In genomic region chr2:182668671-182669070, GRCh38 we compare ENCODE assay signal across 10 cellular contexts. TPM values are rescaled to one million over a fixed set of nuclear protein-coding genes. Genes with fewer than 3 reads are reported as not detected.
A peak's percentile ranks its signal among the peaks of the same experiment; 100 is the strongest.
DNase-seq lines count a peak whose midpoint lies in the region; ATAC-seq, FAIRE-seq and TF ChIP-seq lines count a peak whose summit lies in the region.
"Had no signal": no experiment of that assay in that cellular context is flagged by ENCODE, and none has a peak within 500 bp of the region (broad histone marks: within the 10 kb centered on the region; RNA-seq: fewer than 3 reads in every experiment).

No MANE protein-coding gene starts in this region.

- H2BK120ac ChIP-seq in H1 (replicated peaks; ENCODE audit: low read depth, low read length) = no peak overlapping the region

- no peak for TF ChIP-seq CTCF in H1 (IDR thresholded peaks at IDR 0.05; ENCODE audit: control extremely low read depth in 1 of 3, insufficient read depth in 1 of 3, low read depth in 1 of 3, low read length in 3 of 3)
- TF ChIP-seq CTCF in upper lobe of left lung (IDR thresholded peaks at IDR 0.05) = no peak
- no peak for TF ChIP-seq CTCF in coronary artery (IDR thresholded peaks at IDR 0.05)

- CTCF ChIA-PET in H1 (lab: Charles Lee; ENCODE audit: partially characterized antibody) = interaction anchor here (0.9 to 2.5 kb wide), 8 partner anchors 8 to 482 kb away, joined by 3 to 9 read pairs (median 3); no protein-coding TSS in a partner anchor

- no peak overlapping the region for H3K23ac ChIP-seq in H1 (ENCODE audit: insufficient read length)

- peak; percentile 20 for DNase-seq in LoVo (ENCODE audit: low spot score)
- DNase-seq in NCI-H510A treated with DMSO at 0.1 percent for 48 hours (lab: John Stamatoyannopoulos, UW) = peak; percentile 100
- DNase-seq in H1 (ENCODE audit: low read depth in 1 of 2, low spot score in 2 of 2) = no peak
- peak; percentile 5 to 21 for DNase-seq in upper lobe of left lung
- no peak for DNase-seq in effector memory CD8-positive, alpha-beta T cell
- no peak for DNase-seq in coronary artery (ENCODE audit: low spot score)
- DNase-seq: activated CD4-positive, alpha-beta T cell treated with anti-CD3 and anti-CD28 coated beads for 36 hours; activated naive CD8-positive, alpha-beta T cell treated with anti-CD3 and anti-CD28 coated beads, Interleukin-2, amount 50 U/mL, for 24 hours; foreskin fibroblast had no signal

- H3K9ac ChIP-seq in H1 (replicated peaks in 1 of 4; ENCODE audit: extremely low read depth in 1 of 4, low read depth in 3 of 4, low read length in 3 of 4) = no peak overlapping the region

- H2BK15ac ChIP-seq in H1 (ENCODE audit: low read length) = no peak overlapping the region

- ATAC-seq in upper lobe of left lung (ENCODE audit: low FRiP score in 2 of 2) = peak; percentile 36 to 68
- ATAC-seq in effector memory CD8-positive, alpha-beta T cell (replicated peaks) = no peak
- ATAC-seq in GM19452 (IDR thresholded peaks at IDR 0.05; ENCODE audit: unreplicated experiment) = no peak
- ATAC-seq: activated CD4-positive, alpha-beta T cell treated with anti-CD3 and anti-CD28 coated beads for 36 hours; activated naive CD8-positive, alpha-beta T cell treated with anti-CD3 and anti-CD28 coated beads, Interleukin-2, amount 50 U/mL, for 24 hours had no signal

- H3K4me3 ChIP-seq in H1 (ENCODE audit: extremely low read depth in 1 of 4, insufficient read depth in 2 of 4, low read depth in 3 of 4, low read length in 4 of 4) (no peak overlapping the region), upper lobe of left lung (no peak overlapping the region), coronary artery (no peak overlapping the region)

- H2AK5ac ChIP-seq in H1 (ENCODE audit: low read depth, low read length) = no peak overlapping the region

- TF ChIP-seq RAD21 in H1 (IDR thresholded peaks at IDR 0.05 in 1 of 2, conservative IDR thresholded peaks at IDR 0.05 in 1 of 2; ENCODE audit: low read depth in 2 of 2, low read length in 2 of 2) = no peak

- FAIRE-seq in H1 (lab: Jason Lieb, UNC) = no peak

- no peaks in the 10 kb centered on the region for H3K4me1 Mint-ChIP-seq in effector memory CD8-positive, alpha-beta T cell (ENCODE audit: low read depth in 2 of 2)

- H3K18ac ChIP-seq in H1 (ENCODE audit: extremely low read depth, low read length) = no peak overlapping the region

- H3K79me1 ChIP-seq in H1 (ENCODE audit: low read depth, low read length) = no peaks in the 10 kb centered on the region

- 81% methylated on average over 6 of the region's 6 CpGs; no CpG with 5 or more reads in 1 of the 2 experiments for WGBS in H1 (ENCODE audit: extremely low coverage in 1 of 2, insufficient coverage in 1 of 2, insufficient read length in 1 of 2, insufficient replicate concordance in 2 of 2, low coverage in 1 of 2, low lambda C conversion rate in 2 of 2, missing lambda C conversion rate in 1 of 2), 2 experiments
- 51 to 56% methylated on average over 6 of the region's 6 CpGs for WGBS in upper lobe of left lung, 2 donors

- H3K27me3 ChIP-seq in H1 (replicated peaks in 1 of 4; ENCODE audit: control insufficient read depth in 3 of 4, extremely low read depth in 1 of 4, insufficient read depth in 3 of 4, low read length in 3 of 4) = no peaks in the 10 kb centered on the region
- no peaks in the 10 kb centered on the region for H3K27me3 ChIP-seq in upper lobe of left lung

- H2AFZ ChIP-seq in H1 (ENCODE audit: low read length) = peak overlapping the region; percentile 79; the same call in 1 of the 2 replicates

- no peaks in the 10 kb centered on the region for H3K36me3 Mint-ChIP-seq in effector memory CD8-positive, alpha-beta T cell (ENCODE audit: insufficient read depth)

- H3K27me3 Mint-ChIP-seq in effector memory CD8-positive, alpha-beta T cell = peaks cover 0 to 6% of the 10 kb centered on the region in 2 donors
- H3K27me3 Mint-ChIP-seq: activated naive CD8-positive, alpha-beta T cell treated with anti-CD3 and anti-CD28 coated beads, Interleukin-2, amount 50 U/mL, for 24 hours had no signal

- H4K8ac ChIP-seq in H1 (ENCODE audit: extremely low read depth, insufficient read depth, low read length) = no peak overlapping the region

- no peak overlapping the region for H3K14ac ChIP-seq in H1 (ENCODE audit: insufficient read length)

- no peak for TF ChIP-seq EP300 in H1 (IDR thresholded peaks at IDR 0.05; ENCODE audit: borderline replicate concordance in 1 of 2, low read depth in 2 of 2, low read length in 2 of 2)
- no peak for TF ChIP-seq EP300 in upper lobe of left lung (IDR thresholded peaks at IDR 0.05)

- H2BK20ac ChIP-seq in H1 (ENCODE audit: low read length) = no peak overlapping the region

- H3K27ac ChIP-seq in H1 (ENCODE audit: low read depth, low read length) = no peak overlapping the region
- no peak overlapping the region for H3K27ac ChIP-seq in upper lobe of left lung
- H3K27ac ChIP-seq in coronary artery = no peak overlapping the region

- TF ChIP-seq POLR2A in H1 (IDR thresholded peaks at IDR 0.05; ENCODE audit: control extremely low read depth in 1 of 2, low read depth in 2 of 2, low read length in 2 of 2) = no peak
- no peak for TF ChIP-seq POLR2A in upper lobe of left lung (IDR thresholded peaks at IDR 0.05)

- no peaks in the 10 kb centered on the region for H4K20me1 ChIP-seq in H1 (replicated peaks in 1 of 2; ENCODE audit: control insufficient read depth in 1 of 2, insufficient read depth in 2 of 2, low read length in 2 of 2)

- no peaks in the 10 kb centered on the region for H3K4me1 ChIP-seq in H1 (replicated peaks in 1 of 4; ENCODE audit: control insufficient read depth in 3 of 4, insufficient read depth in 4 of 4, low read length in 3 of 4)
- H3K4me1 ChIP-seq in upper lobe of left lung = peaks cover 0 to 5% (median 0%) of the 10 kb centered on the region in 4 donors

- H3K23me2 ChIP-seq in H1 (ENCODE audit: low read depth, low read length) = no peaks in the 10 kb centered on the region

- no peak overlapping the region for H3K56ac ChIP-seq in H1 (replicated peaks; ENCODE audit: insufficient read length, low read depth, low read length)

- no peak overlapping the region for H3K4me3 Mint-ChIP-seq in effector memory CD8-positive, alpha-beta T cell
- H3K4me3 Mint-ChIP-seq: activated CD4-positive, alpha-beta T cell treated with anti-CD3 and anti-CD28 coated beads for 36 hours; activated naive CD8-positive, alpha-beta T cell treated with anti-CD3 and anti-CD28 coated beads, Interleukin-2, amount 50 U/mL, for 24 hours had no signal

- H3K4me2 ChIP-seq in H1 (ENCODE audit: insufficient read depth in 1 of 2, low read depth in 2 of 2, low read length in 2 of 2) = no peak overlapping the region

- H3K27ac Mint-ChIP-seq in effector memory CD8-positive, alpha-beta T cell = no peak overlapping the region
- H3K27ac Mint-ChIP-seq: activated CD4-positive, alpha-beta T cell treated with anti-CD3 and anti-CD28 coated beads for 36 hours; activated naive CD8-positive, alpha-beta T cell treated with anti-CD3 and anti-CD28 coated beads, Interleukin-2, amount 50 U/mL, for 24 hours had no signal

- H3K79me2 ChIP-seq in H1 (ENCODE audit: control insufficient read depth in 1 of 2, insufficient read depth in 2 of 2, low read length in 2 of 2) = no peaks in the 10 kb centered on the region

- no peak overlapping the region for H3K4ac ChIP-seq in H1 (replicated peaks; ENCODE audit: insufficient read length, low read depth, low read length)

- H3K9me3 Mint-ChIP-seq in effector memory CD8-positive, alpha-beta T cell = no peaks in the 10 kb centered on the region
- H3K9me3 Mint-ChIP-seq: activated naive CD8-positive, alpha-beta T cell treated with anti-CD3 and anti-CD28 coated beads, Interleukin-2, amount 50 U/mL, for 24 hours had no signal

- POLR2A ChIA-PET in H1 (lab: Charles Lee; ENCODE audit: partially characterized antibody) = no interaction called here

- H3K36me3 ChIP-seq in H1 (ENCODE audit: control insufficient read depth in 2 of 4, insufficient read depth in 4 of 4, low read length in 3 of 4) (no peaks in the 10 kb centered on the region), upper lobe of left lung (no peaks in the 10 kb centered on the region)

- H3K9me3 ChIP-seq in H1 (ENCODE audit: insufficient read depth in 2 of 2, low read depth in 1 of 2, low read length in 1 of 2) = no peaks in the 10 kb centered on the region
- H3K9me3 ChIP-seq in upper lobe of left lung = no peaks in the 10 kb centered on the region

- no peak overlapping the region for H2BK12ac ChIP-seq in H1 (ENCODE audit: low read depth, low read length)

- no peak overlapping the region for H2BK5ac ChIP-seq in H1 (ENCODE audit: low read depth, low read length)

- no peak overlapping the region for H4K5ac ChIP-seq in H1 (ENCODE audit: insufficient read length, low read depth, low read length)

- no peak overlapping the region for H4K91ac ChIP-seq in H1 (replicated peaks; ENCODE audit: insufficient read length, low read length)

TF ChIP-seq in H1, 55 proteins besides CTCF, POLR2A, EP300 and RAD21:
- TF ChIP-seq BRCA1 (IDR thresholded peaks at IDR 0.05; ENCODE audit: low read depth, low read length) (no peak), KDM4A (IDR thresholded peaks at IDR 0.05; ENCODE audit: low read depth, low read length, severe bottlenecking) (no peak), EGR1 (IDR thresholded peaks at IDR 0.05; ENCODE audit: borderline replicate concordance, low read depth, low read length) (no peak), SRF (IDR thresholded peaks at IDR 0.05; ENCODE audit: low read depth, low read length) (no peak), CREB1 (IDR thresholded peaks at IDR 0.05) (no peak), RXRA (IDR thresholded peaks at IDR 0.05; ENCODE audit: insufficient read depth, low read depth, low read length) (no peak)
TF ChIP-seq in H1: peak in this region for 0.

RNA-seq across cellular contexts. Expression of gene DNAJC10, which starts 47.4 kb away (rescaled TPM):
- total RNA-seq in H1 (2021; fragmentation: NEBNext Ultra II Directional; extraction: Animal tissue kit (Norgen Biotek cat#: 25700)) = 121 and 128 TPM in 2 replicates
- 13.4 and 23.2 TPM in 2 replicates for polyA plus RNA-seq in H1 (2011; rRNA removed)
- 29.8 TPM for polyA plus RNA-seq in H1 (2011; cell fraction: cytosol; rRNA removed)
- 13.3 TPM for polyA plus RNA-seq in H1 (2011; cell fraction: nucleus; rRNA removed)
- 33.6 to 77.3 TPM (median 43.3 TPM) in 4 replicates for polyA plus RNA-seq in H1 (2012, experiment 1 of 2)
- polyA plus RNA-seq in H1 (2012, experiment 2 of 2) = 3.0 TPM
- polyA plus RNA-seq in H1 (2013, experiment 1 of 2) = 66.2 TPM
- 74.4 TPM for polyA plus RNA-seq in H1 (2013, experiment 2 of 2)
- polyA minus RNA-seq in H1 (2011; rRNA and poly(A)+ RNA removed) = 31.3 and 58.9 TPM in 2 replicates
- 30.5 TPM for polyA minus RNA-seq in H1 (2011; cell fraction: cytosol; rRNA and poly(A)+ RNA removed)
- 46.0 TPM for polyA minus RNA-seq in H1 (2011; cell fraction: nucleus; rRNA and poly(A)+ RNA removed)
- total RNA-seq in upper lobe of left lung = 10 to 100 TPM; 13.7 to 94.6 (median 57.9) TPM

Comparison
In these comparisons a context has a peak if more than half of its experiments do, and no peak if none do; other contexts are left out.
1. DNase-seq: peak in LoVo (single experiment), NCI-H510A treated with DMSO at 0.1 percent for 48 hours (single experiment) and upper lobe of left lung (2 of 2); none in H1 (0 of 2), effector memory CD8-positive, alpha-beta T cell (0 of 3) and coronary artery (single experiment).
2. ATAC-seq: peak in upper lobe of left lung (2 of 2); none in effector memory CD8-positive, alpha-beta T cell (single experiment) and GM19452 (single experiment).